ENCODE assay signal across 16 cellular contexts in the genomic region with DNA sequence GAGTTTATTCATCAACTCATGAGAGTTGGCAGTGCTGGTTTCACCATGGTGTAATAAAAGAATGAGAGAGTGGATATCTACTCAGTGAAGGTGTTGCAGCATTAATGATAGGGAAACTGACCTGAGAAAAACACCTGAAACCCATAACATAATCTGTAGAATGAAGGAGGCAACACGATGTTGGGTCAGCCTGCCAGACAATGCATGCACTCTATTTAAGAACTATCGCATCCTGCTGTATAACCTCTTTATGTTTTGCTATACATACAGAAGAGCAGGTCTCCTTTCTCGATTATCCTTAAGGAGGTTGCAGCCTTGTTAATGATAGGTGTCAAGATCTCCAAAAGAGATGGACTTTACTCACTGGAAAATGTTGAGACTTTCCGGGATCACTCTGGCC.
"Had no signal": no experiment of that assay in that cellular context is flagged by ENCODE, and none has a peak within 500 bp of the region (broad histone marks: within the 10 kb centered on the region; RNA-seq: fewer than 3 reads in every experiment).

No MANE protein-coding gene starts in this region.

- ATAC-seq: activated naive CD8-positive, alpha-beta T cell treated with anti-CD3 and anti-CD28 coated beads, Interleukin-2, amount 50 U/mL, for 24 hours; activated T-helper 17 cell treated with anti-CD3 and anti-CD28 coated beads, Interleukin-2, amount 50 U/mL, for 72 hours; gastrocnemius medialis; heart left ventricle; psoas muscle; right lobe of liver had no signal

- H3K4me1 Mint-ChIP-seq: activated CD4-positive, alpha-beta T cell treated with anti-CD3 and anti-CD28 coated beads, Interleukin-2, amount 10 ng/mL, durations not matched to agents 7 days and 5 days; activated T-helper 17 cell treated with anti-CD3 and anti-CD28 coated beads, Interleukin-2, amount 50 U/mL, for 72 hours; nephron progenitor cell had no signal

- H3K27ac ChIP-seq: breast epithelium, gastrocnemius medialis, psoas muscle, right lobe of liver, spleen had no signal

- H3K4me3 ChIP-seq: breast epithelium, gastrocnemius medialis, heart left ventricle, psoas muscle, right lobe of liver, spleen had no signal

- H3K36me3 ChIP-seq: breast epithelium, gastrocnemius medialis, heart left ventricle, right lobe of liver, spleen had no signal

- H3K27ac Mint-ChIP-seq: activated CD4-positive, alpha-beta T cell treated with anti-CD3 and anti-CD28 coated beads, Interleukin-2, amount 10 ng/mL, durations not matched to agents 7 days and 5 days; activated naive CD8-positive, alpha-beta T cell treated with anti-CD3 and anti-CD28 coated beads, Interleukin-2, amount 50 U/mL, for 24 hours; activated T-helper 17 cell treated with anti-CD3 and anti-CD28 coated beads, Interleukin-2, amount 50 U/mL, for 72 hours had no signal

- H3K27me3 ChIP-seq: breast epithelium, gastrocnemius medialis, heart left ventricle, right lobe of liver, spleen had no signal

- H3K4me1 ChIP-seq: breast epithelium, right lobe of liver, spleen had no signal

- H3K4me3 Mint-ChIP-seq: activated CD4-positive, alpha-beta T cell treated with anti-CD3 and anti-CD28 coated beads, Interleukin-2, amount 10 ng/mL, durations not matched to agents 7 days and 5 days; activated naive CD8-positive, alpha-beta T cell treated with anti-CD3 and anti-CD28 coated beads, Interleukin-2, amount 50 U/mL, for 24 hours; activated T-helper 17 cell treated with anti-CD3 and anti-CD28 coated beads, Interleukin-2, amount 50 U/mL, for 72 hours; nephron progenitor cell had no signal

- DNase-seq: activated CD4-positive, alpha-beta T cell treated with anti-CD3 and anti-CD28 coated beads, Interleukin-2, amount 10 ng/mL, durations not matched to agents 7 days and 5 days; activated CD4-positive, CD25-positive, alpha-beta regulatory T cell; activated naive CD4-positive, alpha-beta T cell treated with Interleukin-2 at 50 U/mL for 16 hours; activated naive CD8-positive, alpha-beta T cell treated with anti-CD3 and anti-CD28 coated beads, Interleukin-2, amount 50 U/mL, for 24 hours; aorta; dermis blood vessel endothelial cell; gastrocnemius medialis; heart left ventricle; mammary epithelial cell; nephron progenitor cell; psoas muscle; right lobe of liver; spleen; SW 1271 had no signal

- H3K27me3 Mint-ChIP-seq: activated CD4-positive, alpha-beta T cell treated with anti-CD3 and anti-CD28 coated beads, Interleukin-2, amount 10 ng/mL, durations not matched to agents 7 days and 5 days; activated naive CD8-positive, alpha-beta T cell treated with anti-CD3 and anti-CD28 coated beads, Interleukin-2, amount 50 U/mL, for 24 hours; activated T-helper 17 cell treated with anti-CD3 and anti-CD28 coated beads, Interleukin-2, amount 50 U/mL, for 72 hours had no signal

- H3K9me3 ChIP-seq: breast epithelium, gastrocnemius medialis, heart left ventricle, psoas muscle, right lobe of liver, spleen had no signal

- H3K9me3 Mint-ChIP-seq: activated naive CD8-positive, alpha-beta T cell treated with anti-CD3 and anti-CD28 coated beads, Interleukin-2, amount 50 U/mL, for 24 hours; nephron progenitor cell had no signal
